In genomic region chr4:2262145-2262943, GRCh38 we compare ENCODE assay signal across 8 cellular contexts. TPM values are rescaled to one million over a fixed set of nuclear protein-coding genes. Genes with fewer than 3 reads are reported as not detected.
DNase-seq lines count a peak whose midpoint lies in the region; ATAC-seq and TF ChIP-seq lines count a peak whose summit lies in the region.

No MANE protein-coding gene starts in this region.

- H3K27ac Mint-ChIP-seq in natural killer cell = peak overlapping the region; percentile 73 to 89

- intact Hi-C loops in natural killer cell (cut with micrococcal nuclease) = loop anchor here (1.0 kb wide), 4 partner anchors 20 to 151 kb away; partner anchors contain the start of genes HAUS3 and POLN

- no peaks in the 10 kb centered on the region for H3K36me3 Mint-ChIP-seq in natural killer cell

- H3F3A ChIP-seq in Loucy (ENCODE audit: low read depth) = no peaks in the 10 kb centered on the region

- H3K4me2 ChIP-seq in Loucy (ENCODE audit: low read depth, low read length, poor library complexity, severe bottlenecking) = peak overlapping the region; percentile 97

- H2AFZ ChIP-seq in Loucy (ENCODE audit: low read length) = peak overlapping the region; percentile 84

- H3K4me3 ChIP-seq in H7 (ENCODE audit: insufficient read depth, low read depth, low read length) = peak overlapping the region; percentile 66
- H3K4me3 ChIP-seq in Loucy (ENCODE audit: low read length, poor library complexity, severe bottlenecking) = peak overlapping the region; percentile 89
- H3K4me3 ChIP-seq in RWPE2 (ENCODE audit: severe bottlenecking) = peak overlapping the region; percentile 92
- H3K4me3 ChIP-seq in fibroblast of pulmonary artery (replicated peaks; ENCODE audit: low read depth, low read length) = peak overlapping the region; percentile 61

- peak overlapping the region; percentile 97 for H3K9ac ChIP-seq in Loucy (ENCODE audit: low read depth, low read length, poor library complexity, severe bottlenecking)

- H3K27me3 Mint-ChIP-seq in natural killer cell (ENCODE audit: low read depth in 2 of 2) = no peaks in the 10 kb centered on the region

- ATAC-seq in RWPE2 (ENCODE audit: low read depth) (peak; percentile 91), natural killer cell (peak; percentile 86 to 95 (median 86))

- H3K4me1 ChIP-seq in Loucy (ENCODE audit: insufficient read depth, low read length, poor library complexity, severe bottlenecking) (peaks cover 22% of the 10 kb centered on the region), RWPE2 (ENCODE audit: insufficient read depth, poor library complexity, severe bottlenecking) (peaks cover 8% of the 10 kb centered on the region)

- DNase-seq in ELR (ENCODE audit: low read depth) (peak; percentile 99), H7 (peak; percentile 100), RWPE2 (ENCODE audit: low spot score) (peak; percentile 99), fibroblast of pulmonary artery (ENCODE audit: low read depth) (peak; percentile 100), natural killer cell (peak; percentile 98)
- DNase-seq in activated effector memory CD4-positive, alpha-beta T cell treated with Interleukin-2 at 50 U/mL for 16 hours = peak; percentile 97
- DNase-seq in stimulated activated naive CD4-positive, alpha-beta T cell (lab: John Stamatoyannopoulos, UW) = peak; percentile 95 to 99 (median 97)

- TF ChIP-seq CTCF in Loucy (conservative IDR thresholded peaks at IDR 0.05; ENCODE audit: low read length) = no peak
- no peak for TF ChIP-seq CTCF in RWPE2 (IDR thresholded peaks at IDR 0.05; ENCODE audit: poor library complexity, severe bottlenecking)
- TF ChIP-seq CTCF in fibroblast of pulmonary artery (IDR thresholded peaks at IDR 0.05; ENCODE audit: low read length, missing control alignments) = no peak
- TF ChIP-seq CTCF in natural killer cell (IDR thresholded peaks at IDR 0.05) = no peak

- H3K9me3 Mint-ChIP-seq in natural killer cell = no peaks in the 10 kb centered on the region

- no peaks in the 10 kb centered on the region for H3K36me3 ChIP-seq in H7 (replicated peaks; ENCODE audit: control insufficient read depth, insufficient read depth, low read length)
- H3K36me3 ChIP-seq in Loucy (ENCODE audit: insufficient read depth, low read length) = no peaks in the 10 kb centered on the region
- peaks cover 10% of the 10 kb centered on the region; the same call in 1 of the 2 replicates for H3K36me3 ChIP-seq in RWPE2 (ENCODE audit: low read depth)

- H3K4me3 Mint-ChIP-seq in natural killer cell = peak overlapping the region; percentile 89

- peaks cover 3% of the 10 kb centered on the region; the same call in 1 of the 2 replicates for H3K27me3 ChIP-seq in H7 (ENCODE audit: control insufficient read depth, insufficient read depth, low read length)
- H3K27me3 ChIP-seq in Loucy (ENCODE audit: insufficient read depth, low read length, poor library complexity, severe bottlenecking) = no peaks in the 10 kb centered on the region
- no peaks in the 10 kb centered on the region for H3K27me3 ChIP-seq in RWPE2 (ENCODE audit: insufficient read depth, poor library complexity, severe bottlenecking)

- H3K9me3 ChIP-seq in Loucy (ENCODE audit: insufficient read depth, low read depth, low read length) (no peaks in the 10 kb centered on the region), RWPE2 (ENCODE audit: severe bottlenecking) (no peaks in the 10 kb centered on the region)

- H3K79me2 ChIP-seq in Loucy (ENCODE audit: insufficient read depth, low read length) = peaks cover 44% of the 10 kb centered on the region

- H4K20me1 ChIP-seq in Loucy (ENCODE audit: insufficient read depth, low read length, poor library complexity, severe bottlenecking) = peaks cover 30% of the 10 kb centered on the region

- H3K4me1 Mint-ChIP-seq in natural killer cell = peaks cover 0 to 5% of the 10 kb centered on the region in 2 donors

- H3K27ac ChIP-seq in RWPE2 (ENCODE audit: poor library complexity, severe bottlenecking) = peak overlapping the region; percentile 66

- no peaks in the 10 kb centered on the region for H3K9me2 ChIP-seq in Loucy (replicated peaks; ENCODE audit: low read depth, low read length)

RNA-seq across cellular contexts. Expression of gene MXD4, which starts 0.4 kb away (rescaled TPM):
- total RNA-seq in H7 (2014; rRNA removed; shearing (Covaris generic)) = 13.4 and 22.3 TPM in 2 replicates
- 100 to 1,000 TPM; 141 to 172 (median 166) TPM for total RNA-seq in natural killer cell

RNA-seq across cellular contexts. Expression of gene HAUS3, which starts 20.4 kb away (rescaled TPM):
- 8.5 and 16.4 TPM in 2 replicates for total RNA-seq in H7 (2014; rRNA removed; shearing (Covaris generic))
- 10 to 100 TPM; 38.0 to 50.3 (median 49.4) TPM for total RNA-seq in natural killer cell

RNA-seq across cellular contexts. Expression of gene POLN, which starts 20.4 kb away (rescaled TPM):
- 0.96 and 2.4 TPM in 2 replicates for total RNA-seq in H7 (2014; rRNA removed; shearing (Covaris generic))
- total RNA-seq in natural killer cell = 1 to 10 TPM; 2.6 to 6.9 (median 3.3) TPM

Comparison
In these comparisons a context has a peak if more than half of its experiments do, and no peak if none do; other contexts are left out.
1. Peak in every context shown above with its lines: DNase-seq, ATAC-seq, H3K4me3 ChIP-seq and H3K27ac ChIP-seq.